ENCODE assay signal across 13 cellular contexts in the genomic region with DNA sequence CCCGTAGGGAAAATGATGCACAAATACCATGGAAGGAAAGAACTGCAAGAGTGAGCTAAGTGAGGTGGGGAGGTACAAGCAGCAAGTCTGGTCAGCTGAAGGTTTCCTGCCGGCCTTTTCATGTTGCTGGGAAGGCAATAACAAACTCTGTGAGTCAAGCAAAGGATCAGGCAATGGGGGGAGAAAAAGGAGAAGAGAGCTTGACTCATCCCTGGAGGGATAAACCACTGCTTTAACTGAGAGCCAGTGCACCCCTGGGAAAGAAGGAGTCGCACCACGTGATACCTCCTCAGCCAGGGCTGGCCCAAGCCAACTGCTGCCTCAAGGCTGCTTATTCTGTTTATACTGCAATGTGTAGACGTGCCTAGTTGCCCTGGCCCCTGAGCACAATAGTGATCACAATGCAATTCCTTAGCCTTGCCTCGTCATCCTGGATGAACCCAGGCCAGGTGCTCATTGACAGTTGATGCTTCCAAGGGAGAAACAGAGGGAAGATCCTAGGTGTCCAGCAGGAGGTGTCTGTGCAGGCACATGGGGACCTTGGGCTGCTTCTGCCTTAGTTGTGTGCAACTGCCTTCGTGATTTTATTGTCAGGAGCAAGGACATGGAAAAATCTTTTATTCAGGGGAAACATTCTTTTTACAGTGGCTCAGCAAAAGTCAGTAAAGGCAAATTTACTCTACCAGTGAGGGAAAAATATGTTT.
A peak's percentile ranks its signal among the peaks of the same experiment; 100 is the strongest.
DNase-seq lines count a peak whose midpoint lies in the region; ATAC-seq and TF ChIP-seq lines count a peak whose summit lies in the region.
"Had no signal": no experiment of that assay in that cellular context is flagged by ENCODE, and none has a peak within 500 bp of the region (broad histone marks: within the 10 kb centered on the region; RNA-seq: fewer than 3 reads in every experiment).

No MANE protein-coding gene starts in this region.

- H3K27ac Mint-ChIP-seq in osteocyte (ENCODE audit: unreplicated experiment) (peak overlapping the region; percentile 21), Caco-2 (ENCODE audit: unreplicated experiment) (no peak overlapping the region)
- H3K27ac Mint-ChIP-seq in activated CD8-positive, alpha-beta T cell treated with anti-CD3 and anti-CD28 coated beads, Interleukin-2, amount 10 ng/mL, durations not matched to agents 7 days and 5 days, result no peak overlapping the region
- H3K27ac Mint-ChIP-seq: naive thymus-derived CD4-positive, alpha-beta T cell had no signal

- intact Hi-C loops in Caco-2 (cut with micrococcal nuclease; ENCODE audit: unreplicated experiment), result no loop called here

- H3K36me3 Mint-ChIP-seq in osteocyte (ENCODE audit: unreplicated experiment) (no peaks in the 10 kb centered on the region), Caco-2 (ENCODE audit: insufficient read depth, unreplicated experiment) (no peaks in the 10 kb centered on the region)
- no peaks in the 10 kb centered on the region for H3K36me3 Mint-ChIP-seq in activated CD8-positive, alpha-beta T cell treated with anti-CD3 and anti-CD28 coated beads, Interleukin-2, amount 10 ng/mL, durations not matched to agents 7 days and 5 days (ENCODE audit: low read depth)
- H3K36me3 Mint-ChIP-seq: naive thymus-derived CD4-positive, alpha-beta T cell had no signal

- no peak for ATAC-seq in activated CD8-positive, alpha-beta T cell treated with anti-CD3 and anti-CD28 coated beads, Interleukin-2, amount 10 ng/mL, durations not matched to agents 7 days and 5 days
- ATAC-seq: naive thymus-derived CD4-positive, alpha-beta T cell had no signal

- CTCF ChIA-PET in RWPE1 (lab: Yijun Ruan, JAX), result no interaction called here
- CTCF ChIA-PET in Caco-2 (lab: Charles Lee), result no interaction called here
- CTCF ChIA-PET in activated CD8-positive, alpha-beta T cell treated with anti-CD3 and anti-CD28 coated beads, Interleukin-2, amount 10 ng/mL, durations not matched to agents 7 days and 5 days (lab: Charles Lee), result no interaction called here

- H3K27ac ChIP-seq in RWPE1, result peak overlapping the region; percentile 66

- DNase-seq in EH (ENCODE audit: low read depth) (peak; percentile 82), RWPE1 (ENCODE audit: low spot score) (peak; percentile 88), fibroblast of peridontal ligament (ENCODE audit: extremely low read depth) (peak; percentile 93), osteocyte (ENCODE audit: extremely low spot score, unreplicated experiment) (no peak), NCI-H1930 (lab: John Stamatoyannopoulos, UW) (no peak), Caco-2 (no peak), OCI-M2 (lab: John Stamatoyannopoulos, UW; ENCODE audit: unreplicated experiment) (no peak)
- DNase-seq in activated CD8-positive, alpha-beta T cell treated with anti-CD3 and anti-CD28 coated beads, Interleukin-2, amount 10 ng/mL, durations not matched to agents 7 days and 5 days, result no peak
- DNase-seq: activated gamma-delta T cell; cortex of kidney; naive thymus-derived CD4-positive, alpha-beta T cell; NCI-H2107; stimulated activated naive CD4-positive, alpha-beta T cell treated with Interleukin-2 at 50 U/mL for 16 hours had no signal

- peaks cover 11% of the 10 kb centered on the region for H3K4me1 Mint-ChIP-seq in osteocyte (ENCODE audit: unreplicated experiment)
- H3K4me1 Mint-ChIP-seq in Caco-2 (ENCODE audit: low read depth, unreplicated experiment), result no peaks in the 10 kb centered on the region
- no peaks in the 10 kb centered on the region for H3K4me1 Mint-ChIP-seq in activated CD8-positive, alpha-beta T cell treated with anti-CD3 and anti-CD28 coated beads, Interleukin-2, amount 10 ng/mL, durations not matched to agents 7 days and 5 days (ENCODE audit: low read depth)
- H3K4me1 Mint-ChIP-seq: naive thymus-derived CD4-positive, alpha-beta T cell had no signal

- H3K27me3 Mint-ChIP-seq in osteocyte (ENCODE audit: unreplicated experiment) (no peaks in the 10 kb centered on the region), Caco-2 (ENCODE audit: insufficient read depth, unreplicated experiment) (peaks cover 8% of the 10 kb centered on the region)
- peaks cover 6% of the 10 kb centered on the region for H3K27me3 Mint-ChIP-seq in activated CD8-positive, alpha-beta T cell treated with anti-CD3 and anti-CD28 coated beads, Interleukin-2, amount 10 ng/mL, durations not matched to agents 7 days and 5 days (ENCODE audit: low read depth)

- H3K36me3 ChIP-seq in Caco-2 (ENCODE audit: control insufficient read depth, insufficient read depth, low read length), result no peaks in the 10 kb centered on the region

- POLR2A ChIA-PET in RWPE1 (lab: Yijun Ruan, JAX; ENCODE audit: low non-redundant PET), result interaction anchor here (0.6 kb wide), 1 partner anchor 1835 kb away, joined by 4 read pairs; no protein-coding TSS in a partner anchor
- POLR2A ChIA-PET in Caco-2 (lab: Charles Lee), result no interaction called here
- POLR2A ChIA-PET in activated CD8-positive, alpha-beta T cell treated with anti-CD3 and anti-CD28 coated beads, Interleukin-2, amount 10 ng/mL, durations not matched to agents 7 days and 5 days (lab: Charles Lee), result no interaction called here

- BruUV-seq in Caco-2 (replicated peaks; lab: Mats Ljungman, UMichigan), result no TSS peak

- TF ChIP-seq CTCF in RWPE1 (conservative IDR thresholded peaks at IDR 0.05; ENCODE audit: low read depth) (no peak), osteocyte (IDR thresholded peaks at IDR 0.05) (no peak), Caco-2 (IDR thresholded peaks at IDR 0.05; ENCODE audit: insufficient read depth in 1 of 2, low read depth in 1 of 2, low read length in 1 of 2, severe bottlenecking in 1 of 2, unreplicated experiment in 1 of 2) (no peak)

- no peaks in the 10 kb centered on the region for H3K9me3 ChIP-seq in Caco-2

- H3K4me3 Mint-ChIP-seq in osteocyte (ENCODE audit: unreplicated experiment) (no peak overlapping the region), Caco-2 (ENCODE audit: unreplicated experiment) (no peak overlapping the region)
- no peak overlapping the region for H3K4me3 Mint-ChIP-seq in activated CD8-positive, alpha-beta T cell treated with anti-CD3 and anti-CD28 coated beads, Interleukin-2, amount 10 ng/mL, durations not matched to agents 7 days and 5 days
- H3K4me3 Mint-ChIP-seq: naive thymus-derived CD4-positive, alpha-beta T cell had no signal

- no peak overlapping the region for H3K4me3 ChIP-seq in Caco-2 (ENCODE audit: low read depth, low read length)

- no peaks in the 10 kb centered on the region for H3K27me3 ChIP-seq in Caco-2 (replicated peaks; ENCODE audit: control insufficient read depth, insufficient read depth, low read length)

- H3K9me3 Mint-ChIP-seq in osteocyte (ENCODE audit: unreplicated experiment) (no peaks in the 10 kb centered on the region), Caco-2 (ENCODE audit: unreplicated experiment) (no peaks in the 10 kb centered on the region)
- H3K9me3 Mint-ChIP-seq in activated CD8-positive, alpha-beta T cell treated with anti-CD3 and anti-CD28 coated beads, Interleukin-2, amount 10 ng/mL, durations not matched to agents 7 days and 5 days (ENCODE audit: insufficient read depth), result no peaks in the 10 kb centered on the region

- H3K4me1 ChIP-seq in Caco-2, result no peaks in the 10 kb centered on the region

Comparison
In these comparisons a context has a peak if more than half of its experiments do, and no peak if none do; other contexts are left out.
1. DNase-seq: peak in EH (single experiment), RWPE1 (single experiment) and fibroblast of peridontal ligament (single experiment); none in osteocyte (single experiment), NCI-H1930 (0 of 2), Caco-2 (0 of 2), activated CD8-positive, alpha-beta T cell treated with anti-CD3 and anti-CD28 coated beads, Interleukin-2, amount 10 ng/mL, durations not matched to agents 7 days and 5 days (single experiment) and OCI-M2 (single experiment).